Comparison of ENCODE assay signal across 8 cellular contexts in genomic region chr12:22046090-22046967, GRCh38. TPM values are rescaled to one million over a fixed set of nuclear protein-coding genes. Genes with fewer than 3 reads are reported as not detected.
DNase-seq lines count a peak whose midpoint lies in the region; ATAC-seq and TF ChIP-seq lines count a peak whose summit lies in the region.

CMAS (plus strand) TSS chr12:22046218; CDS start chr12:22046304, 86 bp downstream.

- H3K27ac ChIP-seq in RWPE2 (ENCODE audit: poor library complexity, severe bottlenecking) (peak within 1 kb of the TSS; percentile 65), stomach smooth muscle (ENCODE audit: low read length) (peak within 1 kb of the TSS; percentile 64)

- H3K27ac Mint-ChIP-seq in neural crest cell (ENCODE audit: unreplicated experiment): peak within 1 kb of the TSS; percentile 96

- H3K27me3 ChIP-seq in RWPE2 (ENCODE audit: insufficient read depth, poor library complexity, severe bottlenecking) (no peaks in the 10 kb centered on the region), stomach smooth muscle (ENCODE audit: control insufficient read depth in 1 of 2, insufficient read depth in 2 of 2, low read length in 2 of 2) (no peaks in the 10 kb centered on the region)

- no peaks in the 10 kb centered on the region for H3K27me3 Mint-ChIP-seq in neural crest cell (ENCODE audit: low read depth)

- H3K9ac ChIP-seq in stomach smooth muscle (ENCODE audit: low read length in 2 of 2): peak within 1 kb of the TSS; percentile 85 to 87

- H3K4me1 ChIP-seq in RWPE2 (ENCODE audit: insufficient read depth, poor library complexity, severe bottlenecking) (no peaks in the 10 kb centered on the region), stomach smooth muscle (ENCODE audit: control insufficient read depth, insufficient read depth, low read length) (peaks cover 7% of the 10 kb centered on the region)

- H3K4me3 ChIP-seq in RWPE2 (ENCODE audit: severe bottlenecking) (peak within 1 kb of the TSS; percentile 69), fibroblast of villous mesenchyme (ENCODE audit: low read depth, low read length) (peak within 1 kb of the TSS; percentile 97), stomach smooth muscle (ENCODE audit: low read length in 2 of 2) (peak within 1 kb of the TSS; percentile 86 to 88)

- DNase-seq in Daoy (ENCODE audit: low read depth) (peak; percentile 91), KG1 (lab: John Stamatoyannopoulos, UW) (peak; percentile 12), RWPE2 (ENCODE audit: low spot score) (peak; percentile 66), fibroblast of villous mesenchyme (ENCODE audit: low read depth) (peak; percentile 57), neural crest cell (ENCODE audit: low read depth, low spot score) (peak; percentile 68)
- DNase-seq in activated effector memory CD4-positive, alpha-beta T cell treated with anti-CD3 and anti-CD28 coated beads, Interleukin-2, amount 50 U/mL, for 16 hours: peak; percentile 92

- ATAC-seq in GM21737 (IDR thresholded peaks at IDR 0.05; ENCODE audit: unreplicated experiment) (peak; percentile 89), RWPE2 (ENCODE audit: low read depth) (peak; percentile 80)

- H3K9me3 ChIP-seq in RWPE2 (ENCODE audit: severe bottlenecking) (no peaks in the 10 kb centered on the region), stomach smooth muscle (ENCODE audit: control insufficient read depth in 2 of 2, low read length in 2 of 2) (no peaks in the 10 kb centered on the region)

- H3K9me3 Mint-ChIP-seq in neural crest cell: no peaks in the 10 kb centered on the region

- H3K4me1 Mint-ChIP-seq in neural crest cell: peaks cover 29% of the 10 kb centered on the region

- H3K36me3 Mint-ChIP-seq in neural crest cell (ENCODE audit: low read depth): peaks cover 4% of the 10 kb centered on the region

- H3K4me3 Mint-ChIP-seq in neural crest cell: peak within 1 kb of the TSS; percentile 97

- TF ChIP-seq CTCF in RWPE2 (IDR thresholded peaks at IDR 0.05; ENCODE audit: poor library complexity, severe bottlenecking) (no peak), fibroblast of villous mesenchyme (IDR thresholded peaks at IDR 0.05; ENCODE audit: insufficient read depth, low read depth, low read length) (no peak), neural crest cell (conservative IDR thresholded peaks at IDR 0.05) (no peak)

- H3K36me3 ChIP-seq in RWPE2 (ENCODE audit: low read depth) (no peaks in the 10 kb centered on the region), stomach smooth muscle (ENCODE audit: control insufficient read depth in 2 of 2, insufficient read depth in 2 of 2, low read length in 2 of 2) (no peaks in the 10 kb centered on the region)

RNA-seq across cellular contexts. Expression of gene CMAS, which starts in this region (rescaled TPM):
- total RNA-seq in Daoy (2014; rRNA removed; shearing (Covaris generic)): 71.3 and 73.7 TPM in 2 replicates
- 16.8 and 28.1 TPM in 2 replicates for total RNA-seq in fibroblast of villous mesenchyme
- total RNA-seq in neural crest cell: 39.0 and 39.5 TPM in 2 replicates

Comparison
In these comparisons a context has a peak if more than half of its experiments do, and no peak if none do; other contexts are left out.
1. Peak in every context shown above with its lines: DNase-seq, ATAC-seq, H3K4me3 ChIP-seq and H3K27ac ChIP-seq.
2. DNase-seq: peak in every context shown above with its lines; median percentile 92 in activated effector memory CD4-positive, alpha-beta T cell treated with anti-CD3 and anti-CD28 coated beads, Interleukin-2, amount 50 U/mL, for 16 hours; 91 in Daoy; 68 in neural crest cell; 66 in RWPE2; 57 in fibroblast of villous mesenchyme; 12 in KG1.